In the genomic region with DNA sequence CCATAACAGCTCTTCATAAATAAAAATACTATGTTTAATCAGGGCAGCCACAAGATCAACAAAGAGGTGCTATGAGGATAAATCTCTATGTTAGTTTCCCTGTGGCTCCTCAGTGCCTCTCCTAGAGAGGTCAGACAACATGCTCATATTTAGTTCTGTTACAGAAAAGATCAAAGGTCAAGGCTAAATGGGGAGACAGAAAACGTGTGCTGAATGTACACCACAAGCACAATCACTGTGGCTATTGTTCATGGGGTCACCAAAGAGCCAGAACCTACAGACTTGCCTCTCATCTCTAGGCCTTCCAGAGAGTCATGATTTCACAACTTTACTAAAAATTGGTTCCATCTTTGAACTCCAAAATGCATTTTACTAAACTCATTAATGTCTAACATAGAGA, we compare ENCODE assay signal across 11 cellular contexts.
"Had no signal": no experiment of that assay in that cellular context is flagged by ENCODE, and none has a peak within 500 bp of the region (broad histone marks: within the 10 kb centered on the region; RNA-seq: fewer than 3 reads in every experiment).

No MANE protein-coding gene starts in this region.

- DNase-seq: GM23248, GOT3, H7, H9, HCEC 1CT, HFFc6 had no signal

- H3K4me3 ChIP-seq: GM23248, GM23338, HAP-1 had no signal

- H3K9me3 ChIP-seq: HAP-1 had no signal

- H3K27ac ChIP-seq: GM23248 had no signal

- H2AFZ ChIP-seq: GM23248, GM23338 had no signal

- ATAC-seq: GM23338, HCT116 had no signal

- FAIRE-seq: H1, H54 had no signal

- H3K4me2 ChIP-seq: GM23338 had no signal

- H3K36me3 ChIP-seq: HAP-1 had no signal

- H3K9ac ChIP-seq: GM23248 had no signal

- H3K4me1 ChIP-seq: HAP-1 had no signal
